Comparison of ENCODE assay signal across 9 cellular contexts in the genomic region with DNA sequence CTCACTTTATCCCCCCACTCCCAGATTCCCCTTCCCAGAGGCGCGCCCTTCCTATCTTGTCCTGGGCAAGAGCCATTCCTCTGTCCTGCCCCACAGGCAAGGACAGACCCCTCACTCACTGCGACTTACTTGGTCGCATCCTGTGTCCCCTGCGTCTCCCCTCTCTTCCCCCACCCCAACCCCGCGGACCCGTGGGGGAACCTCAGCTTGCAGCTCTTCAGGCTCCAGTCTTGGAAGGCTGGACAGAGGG. TPM values are rescaled to one million over a fixed set of nuclear protein-coding genes. Genes with fewer than 3 reads are reported as not detected.
A peak's percentile ranks its signal among the peaks of the same experiment; 100 is the strongest.
DNase-seq lines count a peak whose midpoint lies in the region; ATAC-seq, FAIRE-seq and TF ChIP-seq lines count a peak whose summit lies in the region.
"Had no signal": no experiment of that assay in that cellular context is flagged by ENCODE, and none has a peak within 500 bp of the region (broad histone marks: within the 10 kb centered on the region; RNA-seq: fewer than 3 reads in every experiment).

No MANE protein-coding gene starts in this region.

- peak; percentile 8 for ATAC-seq in activated CD8-positive, alpha-beta memory T cell treated with anti-CD3 and anti-CD28 coated beads, Interleukin-2, amount 10 ng/mL, durations not matched to agents 7 days and 5 days

- H3K9me3 ChIP-seq in breast epithelium (no peaks in the 10 kb centered on the region), tibial nerve (peaks cover 0 to 7% (median 0%) of the 10 kb centered on the region in 4 donors)

- H3K79me1 ChIP-seq in mesendoderm (ENCODE audit: low read length): no peaks in the 10 kb centered on the region

- no peak for TF ChIP-seq EP300 in tibial nerve (IDR thresholded peaks at IDR 0.05)

- H3K36me3 ChIP-seq in breast epithelium (no peaks in the 10 kb centered on the region), mesendoderm (ENCODE audit: control insufficient read depth, insufficient read depth, low read length) (no peaks in the 10 kb centered on the region), tibial nerve (no peaks in the 10 kb centered on the region)

- H3K4me2 ChIP-seq in mesendoderm (ENCODE audit: low read length): peak overlapping the region; percentile 87

- intact Hi-C loops in breast epithelium (cut with DNase I; ENCODE audit: low total_unique reads): no loop called here

- peaks cover 4% of the 10 kb centered on the region for H3K36me3 Mint-ChIP-seq in activated CD8-positive, alpha-beta memory T cell treated with anti-CD3 and anti-CD28 coated beads, Interleukin-2, amount 10 ng/mL, durations not matched to agents 7 days and 5 days
- H3K36me3 Mint-ChIP-seq: CD4-positive, CD25-positive, alpha-beta regulatory T cell had no signal

- H4K5ac ChIP-seq in mesendoderm (ENCODE audit: low read length): no peak overlapping the region

- peaks cover 78% of the 10 kb centered on the region for H3K27me3 Mint-ChIP-seq in activated CD8-positive, alpha-beta memory T cell treated with anti-CD3 and anti-CD28 coated beads, Interleukin-2, amount 10 ng/mL, durations not matched to agents 7 days and 5 days

- H3K23ac ChIP-seq in mesendoderm (ENCODE audit: low read length): no peak overlapping the region

- no peak overlapping the region for H2BK5ac ChIP-seq in mesendoderm (ENCODE audit: low read length)

- H3K4me3 ChIP-seq in breast epithelium: peak overlapping the region; percentile 60 to 81 (median 63)
- no peak overlapping the region for H3K4me3 ChIP-seq in mesendoderm (ENCODE audit: low read length)
- peak overlapping the region; percentile 25 to 61 (median 54) for H3K4me3 ChIP-seq in tibial nerve

- FAIRE-seq in GM19239 (lab: Jason Lieb, UNC): no peak

- peak overlapping the region; percentile 74 for H3K56ac ChIP-seq in mesendoderm (ENCODE audit: low read length)

- WGBS in mesendoderm (ENCODE audit: extremely low coverage, insufficient coverage, low lambda C conversion rate): no CpG with 5 or more reads among the region's 8 CpGs
- WGBS in tibial nerve, 2 donors: 1 to 3% methylated on average over 8 of the region's 8 CpGs

- no peak for TF ChIP-seq POLR2A in breast epithelium (IDR thresholded peaks at IDR 0.05)
- TF ChIP-seq POLR2A in tibial nerve (IDR thresholded peaks at IDR 0.05): no peak

- H3K4me1 Mint-ChIP-seq in activated CD8-positive, alpha-beta memory T cell treated with anti-CD3 and anti-CD28 coated beads, Interleukin-2, amount 10 ng/mL, durations not matched to agents 7 days and 5 days: peaks cover 24% of the 10 kb centered on the region

- peaks cover 6% of the 10 kb centered on the region for H3K9me3 Mint-ChIP-seq in activated CD8-positive, alpha-beta memory T cell treated with anti-CD3 and anti-CD28 coated beads, Interleukin-2, amount 10 ng/mL, durations not matched to agents 7 days and 5 days (ENCODE audit: low read depth)

- no peak overlapping the region for H2BK15ac ChIP-seq in mesendoderm (replicated peaks; ENCODE audit: low read depth)

- no peaks in the 10 kb centered on the region for H3K79me2 ChIP-seq in mesendoderm (ENCODE audit: control insufficient read depth, insufficient read depth, low read length)

- H4K8ac ChIP-seq in mesendoderm (ENCODE audit: low read depth, low read length): no peak overlapping the region

- H3K4me1 ChIP-seq in breast epithelium: no peaks in the 10 kb centered on the region
- H3K4me1 ChIP-seq in mesendoderm (ENCODE audit: control insufficient read depth, low read depth, low read length): no peaks in the 10 kb centered on the region
- peaks cover 0 to 29% (median 17%) of the 10 kb centered on the region in 4 donors for H3K4me1 ChIP-seq in tibial nerve

- CTCF ChIA-PET in activated CD8-positive, alpha-beta memory T cell treated with anti-CD3 and anti-CD28 coated beads, Interleukin-2, amount 10 ng/mL, durations not matched to agents 7 days and 5 days (lab: Charles Lee): interaction anchor here (0.8 to 2.7 kb wide), 5 partner anchors 11 to 51 kb away, joined by 3 to 13 read pairs (median 3); no protein-coding TSS in a partner anchor

- peak overlapping the region; percentile 23 for H3K27ac Mint-ChIP-seq in activated CD8-positive, alpha-beta memory T cell treated with anti-CD3 and anti-CD28 coated beads, Interleukin-2, amount 10 ng/mL, durations not matched to agents 7 days and 5 days
- H3K27ac Mint-ChIP-seq: CD4-positive, CD25-positive, alpha-beta regulatory T cell had no signal

- no peak overlapping the region for H2AK5ac ChIP-seq in mesendoderm (ENCODE audit: low read length)

- TF ChIP-seq CTCF in breast epithelium (IDR thresholded peaks at IDR 0.05) (no peak), tibial nerve (IDR thresholded peaks at IDR 0.05) (no peak)

- H2BK120ac ChIP-seq in mesendoderm (ENCODE audit: low read depth, low read length): no peak overlapping the region

- H3K27me3 ChIP-seq in breast epithelium (no peaks in the 10 kb centered on the region), mesendoderm (ENCODE audit: insufficient read depth, low read length, poor library complexity) (peaks cover 10% of the 10 kb centered on the region), tibial nerve (peaks cover 0 to 27% of the 10 kb centered on the region in 2 donors)

- peak overlapping the region; percentile 55 for H3K9ac ChIP-seq in mesendoderm (ENCODE audit: low read length)

- H3K4ac ChIP-seq in mesendoderm (ENCODE audit: low read depth, low read length): no peak overlapping the region

- no peak for DNase-seq in activated CD8-positive, alpha-beta memory T cell treated with anti-CD3 and anti-CD28 coated beads, Interleukin-2, amount 10 ng/mL, durations not matched to agents 7 days and 5 days
- no peak for DNase-seq in activated CD8-positive, alpha-beta memory T cell treated with anti-CD3 and anti-CD28 coated beads, Interleukin-2, amount 50 U/mL, for 4 hours
- no peak for DNase-seq in breast epithelium (ENCODE audit: low spot score in 2 of 2)
- no peak for DNase-seq in mesendoderm
- DNase-seq in tibial nerve (ENCODE audit: low spot score in 2 of 2): no peak
- no peak for DNase-seq in GM19239 (ENCODE audit: insufficient read length, low spot score)
- DNase-seq in stimulated activated naive CD4-positive, alpha-beta T cell treated with Interleukin-2 at 50 U/mL for 16 hours (lab: John Stamatoyannopoulos, UW): no peak
- no peak for DNase-seq in hypothalamus (lab: John Stamatoyannopoulos, UW)
- DNase-seq: CD4-positive, CD25-positive, alpha-beta regulatory T cell had no signal

- no peak overlapping the region for H3K18ac ChIP-seq in mesendoderm (ENCODE audit: low read length)

- peak overlapping the region; percentile 59 for H3K4me3 Mint-ChIP-seq in activated CD8-positive, alpha-beta memory T cell treated with anti-CD3 and anti-CD28 coated beads, Interleukin-2, amount 10 ng/mL, durations not matched to agents 7 days and 5 days

- H3K27ac ChIP-seq in breast epithelium (peak overlapping the region; percentile 80 to 81), mesendoderm (ENCODE audit: low read depth, low read length) (no peak overlapping the region), tibial nerve (peak overlapping the region in 3 of 4 donors; percentile 22 to 75 (median 62))

RNA-seq across cellular contexts. Expression of gene GGTA1, which starts 0.5 kb away (rescaled TPM):
- 1 to 10 TPM in 1 of 2 experiments, not detected in 1; 1.6 TPM for total RNA-seq in activated CD8-positive, alpha-beta memory T cell treated with anti-CD3 and anti-CD28 coated beads, Interleukin-2, amount 10 ng/mL, durations not matched to agents 7 days and 5 days
- total RNA-seq in breast epithelium (10 to 100 TPM in 2 of 3 donors, 1 to 10 TPM in 1; 6.2 to 29.6 (median 11.4) TPM), tibial nerve (10 to 100 TPM in 2 of 4 donors, 1 to 10 TPM in 2; 6.5 to 15.5 (median 10.3) TPM)
- not detected for polyA plus RNA-seq in mesendoderm (2013, experiment 1 of 2)
- polyA plus RNA-seq in mesendoderm (2013, experiment 2 of 2): not detected
- polyA plus RNA-seq: CD4-positive, CD25-positive, alpha-beta regulatory T cell had no signal
